Comparison of ENCODE assay signal across 10 cellular contexts in the genomic region with DNA sequence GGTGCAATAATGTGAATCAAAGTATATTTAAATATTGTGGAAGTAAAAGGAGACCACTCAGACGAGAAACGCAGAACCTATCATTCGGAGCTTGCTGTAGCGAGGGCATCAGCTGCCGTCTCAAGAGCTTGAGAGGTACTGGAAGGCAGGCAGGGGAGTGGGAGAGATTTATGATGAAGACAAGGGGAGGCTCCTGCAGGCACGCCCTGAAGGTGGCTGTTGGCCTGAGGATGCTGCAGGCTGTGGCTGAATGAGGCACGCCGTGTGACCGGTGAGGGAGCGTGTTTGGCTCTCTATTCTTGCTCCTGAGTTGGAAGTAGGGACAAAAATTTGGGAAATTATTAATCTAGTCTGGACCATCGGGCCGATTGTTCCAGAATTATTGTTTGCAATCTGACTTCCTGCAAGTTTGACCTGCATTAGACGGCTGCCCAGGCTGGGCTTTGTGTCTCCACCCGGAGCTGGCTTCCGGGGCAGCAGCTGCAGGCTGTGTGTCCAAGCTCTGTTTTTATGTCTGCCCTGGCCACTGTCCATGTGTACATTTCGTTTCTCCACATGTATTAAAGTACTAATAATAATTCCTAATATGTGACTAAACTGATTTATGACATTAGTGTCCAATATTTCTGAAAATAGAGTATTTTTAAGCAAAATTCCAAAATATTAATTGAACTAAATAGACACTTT.
DNase-seq lines count a peak whose midpoint lies in the region; ATAC-seq, FAIRE-seq and TF ChIP-seq lines count a peak whose summit lies in the region.
"Had no signal": no experiment of that assay in that cellular context is flagged by ENCODE, and none has a peak within 500 bp of the region (broad histone marks: within the 10 kb centered on the region; RNA-seq: fewer than 3 reads in every experiment).

No MANE protein-coding gene starts in this region.

- H3K56ac ChIP-seq in mesendoderm (ENCODE audit: low read length): no peak overlapping the region

- H2BK5ac ChIP-seq in mesenchymal stem cell (ENCODE audit: low read depth, low read length, poor library complexity, severe bottlenecking) (no peak overlapping the region), mesendoderm (ENCODE audit: low read length) (no peak overlapping the region)

- H3K4me1 ChIP-seq in mesenchymal stem cell (ENCODE audit: control insufficient read depth, insufficient read depth, low read depth, low read length) (peaks cover 16% of the 10 kb centered on the region), testis (peaks cover 6% of the 10 kb centered on the region), mesendoderm (ENCODE audit: control insufficient read depth, low read depth, low read length) (no peaks in the 10 kb centered on the region)

- H3K18ac ChIP-seq in mesenchymal stem cell (ENCODE audit: low read depth in 1 of 2, low read length in 2 of 2) (no peak overlapping the region), mesendoderm (ENCODE audit: low read length) (no peak overlapping the region)

- H3K27ac ChIP-seq in mesenchymal stem cell (ENCODE audit: low read length, poor library complexity, severe bottlenecking): peak overlapping the region; percentile 91
- peak overlapping the region; percentile 85 to 95 for H3K27ac ChIP-seq in testis
- no peak overlapping the region for H3K27ac ChIP-seq in mesendoderm (ENCODE audit: low read depth, low read length)

- H3K36me3 Mint-ChIP-seq in T-helper 17 cell (ENCODE audit: low read depth): peaks cover 3% of the 10 kb centered on the region

- no peak overlapping the region for H3K27ac Mint-ChIP-seq in T-helper 17 cell

- no peak overlapping the region for H3K23ac ChIP-seq in mesenchymal stem cell (ENCODE audit: low read length in 2 of 2)
- H3K23ac ChIP-seq in mesendoderm (ENCODE audit: low read length): no peak overlapping the region

- no peak overlapping the region for H4K91ac ChIP-seq in mesenchymal stem cell (ENCODE audit: low read length)

- H3K36me3 ChIP-seq in mesenchymal stem cell (ENCODE audit: control insufficient read depth in 1 of 2, insufficient read depth in 2 of 2, low read depth in 1 of 2, low read length in 2 of 2) (no peaks in the 10 kb centered on the region), testis (ENCODE audit: low read depth, missing control alignments) (no peaks in the 10 kb centered on the region), mesendoderm (ENCODE audit: control insufficient read depth, insufficient read depth, low read length) (no peaks in the 10 kb centered on the region)

- no peaks in the 10 kb centered on the region for H3K79me2 ChIP-seq in mesendoderm (ENCODE audit: control insufficient read depth, insufficient read depth, low read length)

- no peak for ATAC-seq in T-helper 17 cell

- DNase-seq in NCI-H774 (lab: John Stamatoyannopoulos, UW) (peak; percentile 70), mesenchymal stem cell (no peak), testis (peak; percentile 66), T-helper 17 cell (no peak), mesendoderm (no peak), midbrain (lab: John Stamatoyannopoulos, UW) (no peak), NCI-H524 treated with DMSO at 0.1 percent for 48 hours (lab: John Stamatoyannopoulos, UW) (no peak)
- DNase-seq: activated CD4-positive, CD25-positive, alpha-beta regulatory T cell; NCI-H2227 treated with DMSO at 0.1 percent for 48 hours had no signal

- H3K27me3 ChIP-seq in mesenchymal stem cell (ENCODE audit: control insufficient read depth in 1 of 2, insufficient read depth in 1 of 2, low read length in 2 of 2): no peaks in the 10 kb centered on the region
- H3K27me3 ChIP-seq in testis: no peaks in the 10 kb centered on the region
- H3K27me3 ChIP-seq in mesendoderm (ENCODE audit: insufficient read depth, low read length, poor library complexity): no peaks in the 10 kb centered on the region

- intact Hi-C loops in testis (cut with DNase I; ENCODE audit: low total_unique reads): no loop called here

- no peak overlapping the region for H2BK120ac ChIP-seq in mesenchymal stem cell (ENCODE audit: low read depth, low read length)
- no peak overlapping the region for H2BK120ac ChIP-seq in mesendoderm (ENCODE audit: low read depth, low read length)

- no peak overlapping the region for H3K4ac ChIP-seq in mesenchymal stem cell (ENCODE audit: low read depth in 1 of 2, low read length in 2 of 2)
- H3K4ac ChIP-seq in mesendoderm (ENCODE audit: low read depth, low read length): no peak overlapping the region

- FAIRE-seq in endometrium (lab: Jason Lieb, UNC): peak; percentile 83

- H3K4me3 ChIP-seq in mesenchymal stem cell (ENCODE audit: insufficient read depth in 1 of 2, low read depth in 1 of 2, low read length in 2 of 2): peak overlapping the region in 1 of 2 experiments; percentile 63
- no peak overlapping the region for H3K4me3 ChIP-seq in testis
- H3K4me3 ChIP-seq in mesendoderm (ENCODE audit: low read length): no peak overlapping the region

- H3K4me2 ChIP-seq in mesenchymal stem cell (ENCODE audit: low read length, poor library complexity, severe bottlenecking): no peak overlapping the region
- H3K4me2 ChIP-seq in mesendoderm (ENCODE audit: low read length): no peak overlapping the region

- H3K9me3 ChIP-seq in mesenchymal stem cell (ENCODE audit: control insufficient read depth, low read length) (no peaks in the 10 kb centered on the region), testis (no peaks in the 10 kb centered on the region), T-helper 17 cell (ENCODE audit: control insufficient read depth, low read length, poor library complexity, severe bottlenecking) (no peaks in the 10 kb centered on the region)

- H3K27me3 Mint-ChIP-seq in T-helper 17 cell: peaks cover 32% of the 10 kb centered on the region

- H3K79me1 ChIP-seq in mesenchymal stem cell (replicated peaks; ENCODE audit: low read length, poor library complexity, severe bottlenecking) (no peaks in the 10 kb centered on the region), mesendoderm (ENCODE audit: low read length) (no peaks in the 10 kb centered on the region)

- H2BK15ac ChIP-seq in mesenchymal stem cell (ENCODE audit: low read depth, poor library complexity, severe bottlenecking) (no peak overlapping the region), mesendoderm (replicated peaks; ENCODE audit: low read depth) (no peak overlapping the region)

- peaks cover under 1% of the 10 kb centered on the region for H3K4me1 Mint-ChIP-seq in T-helper 17 cell

- H2AFZ ChIP-seq in mesenchymal stem cell (ENCODE audit: low read depth, low read length): no peak overlapping the region

- H2AK5ac ChIP-seq in mesenchymal stem cell (ENCODE audit: low read length, severe bottlenecking): peak overlapping the region; percentile 27
- no peak overlapping the region for H2AK5ac ChIP-seq in mesendoderm (ENCODE audit: low read length)

- H4K5ac ChIP-seq in mesendoderm (ENCODE audit: low read length): no peak overlapping the region

- H3K4me3 Mint-ChIP-seq in T-helper 17 cell: no peak overlapping the region

- H2BK12ac ChIP-seq in mesenchymal stem cell (ENCODE audit: low read length in 2 of 2): peak overlapping the region; percentile 22 to 58

- no peak for TF ChIP-seq CTCF in testis (IDR thresholded peaks at IDR 0.05)

- TF ChIP-seq POLR2A in testis (IDR thresholded peaks at IDR 0.05): no peak

- H4K8ac ChIP-seq in mesenchymal stem cell (ENCODE audit: low read length): no peak overlapping the region
- H4K8ac ChIP-seq in mesendoderm (ENCODE audit: low read depth, low read length): no peak overlapping the region

- H3K9ac ChIP-seq in mesenchymal stem cell (ENCODE audit: low read length) (peak overlapping the region; percentile 80), mesendoderm (ENCODE audit: low read length) (no peak overlapping the region)

- no peak overlapping the region for H3K14ac ChIP-seq in mesenchymal stem cell (ENCODE audit: low read length in 2 of 2)

- WGBS in mesenchymal stem cell: 93% methylated on average over 15 of the region's 16 CpGs
- 39 to 44% methylated on average over 16 of the region's 16 CpGs for WGBS in testis, 2 donors
- no CpG with 5 or more reads among the region's 16 CpGs for WGBS in mesendoderm (ENCODE audit: extremely low coverage, insufficient coverage, low lambda C conversion rate)

Comparison
In these comparisons a context has a peak if more than half of its experiments do, and no peak if none do; other contexts are left out.
1. DNase-seq: peak in NCI-H774 (single experiment) and testis (single experiment); none in mesenchymal stem cell (single experiment), T-helper 17 cell (0 of 3), mesendoderm (single experiment), midbrain (single experiment) and NCI-H524 treated with DMSO at 0.1 percent for 48 hours (single experiment).